8 cellular contexts compared by ENCODE assay signal in genomic region chr20:62182469-62183425, GRCh38. TPM values are rescaled to one million over a fixed set of nuclear protein-coding genes. Genes with fewer than 3 reads are reported as not detected.
DNase-seq lines count a peak whose midpoint lies in the region; ATAC-seq lines count a peak whose summit lies in the region.

TSS of gene MTG2 (plus strand) at chr20:62183028. CDS start at chr20:62193421, 10,393 bp downstream.

- POLR2A ChIA-PET in activated CD8-positive, alpha-beta memory T cell treated with anti-CD3 and anti-CD28 coated beads for 36 hours (lab: Charles Lee), result no interaction called here

- peak; percentile 98 for DNase-seq in COLO668 (lab: John Stamatoyannopoulos, UW; ENCODE audit: unreplicated experiment)
- peak; percentile 90 for DNase-seq in HT1080 (ENCODE audit: low read depth)
- peak; percentile 91 to 94 for DNase-seq in NOMO-1 (lab: John Stamatoyannopoulos, UW; ENCODE audit: unreplicated experiment in 2 of 2)
- DNase-seq in effector CD8-positive, alpha-beta T cell (lab: John Stamatoyannopoulos, UW), result peak; percentile 91
- DNase-seq in medulla oblongata (ENCODE audit: extremely low spot score), result peak; percentile 98
- DNase-seq in stimulated activated CD4-positive, alpha-beta T cell treated with anti-CD3 and anti-CD28 coated beads, TNF-alpha, amount 100 ng/mL, for 48 hours (ENCODE audit: low read depth in 3 of 3), result peak; percentile 90 to 92 (median 90)

- CTCF ChIA-PET in activated CD8-positive, alpha-beta memory T cell treated with anti-CD3 and anti-CD28 coated beads for 36 hours (lab: Charles Lee), result no interaction called here

- ATAC-seq in GM21367 (IDR thresholded peaks at IDR 0.05; ENCODE audit: unreplicated experiment), result peak; percentile 87

RNA-seq across cellular contexts. Expression of gene MTG2, which starts in this region (rescaled TPM):
- total RNA-seq in HT1080 (2014; rRNA removed; shearing (Covaris generic)), result 36.8 and 39.1 TPM in 2 replicates
- polyA plus RNA-seq in HT1080 (2015; cell fraction: cytosol; rRNA removed), result 31.2 and 32.9 TPM in 2 replicates
- 42.8 and 53.4 TPM in 2 replicates for polyA plus RNA-seq in HT1080 (2015; cell fraction: nucleus; rRNA removed)
- total RNA-seq in activated CD8-positive, alpha-beta memory T cell treated with anti-CD3 and anti-CD28 coated beads for 36 hours, result 10 to 100 TPM; 45.0 to 45.8 TPM

Comparison
In these comparisons a context has a peak if more than half of its experiments do, and no peak if none do; other contexts are left out.
1. Peak in every context shown above with its lines: DNase-seq and ATAC-seq.